13 cellular contexts compared by ENCODE assay signal in genomic region chr5:43215073-43215631, GRCh38. TPM values are rescaled to one million over a fixed set of nuclear protein-coding genes. Genes with fewer than 3 reads are reported as not detected.
DNase-seq lines count a peak whose midpoint lies in the region; ATAC-seq and TF ChIP-seq lines count a peak whose summit lies in the region.
"Had no signal": no experiment of that assay in that cellular context is flagged by ENCODE, and none has a peak within 500 bp of the region (broad histone marks: within the 10 kb centered on the region; RNA-seq: fewer than 3 reads in every experiment).

No MANE protein-coding gene starts in this region.

- H3K27me3 ChIP-seq in mammary epithelial cell (ENCODE audit: insufficient read depth, low read length) = no peaks in the 10 kb centered on the region

- no peaks in the 10 kb centered on the region for H3K79me2 ChIP-seq in mammary epithelial cell (ENCODE audit: insufficient read depth, low read length)

- H3K36me3 ChIP-seq in mammary epithelial cell (ENCODE audit: insufficient read depth, low read length) = no peaks in the 10 kb centered on the region
- H3K36me3 ChIP-seq: SJCRH30, thoracic aorta had no signal

- no TSS peak for BruUV-seq in mammary epithelial cell (replicated peaks; lab: Mats Ljungman, UMichigan)

- H3K4me1 ChIP-seq in mammary epithelial cell (ENCODE audit: insufficient read depth, low read length) = no peaks in the 10 kb centered on the region
- H3K4me1 ChIP-seq: A549, SJCRH30 had no signal

- H3K4me1 Mint-ChIP-seq in T-helper 17 cell = peaks cover 3% of the 10 kb centered on the region
- H3K4me1 Mint-ChIP-seq: activated CD4-positive, alpha-beta T cell treated with anti-CD3 and anti-CD28 coated beads, Interleukin-2, amount 10 ng/mL, durations not matched to agents 7 days and 5 days; immature natural killer cell had no signal

- peaks cover 22% of the 10 kb centered on the region for H3K27me3 Mint-ChIP-seq in T-helper 17 cell

- H3K4me3 ChIP-seq in mammary epithelial cell (replicated peaks in 1 of 3; ENCODE audit: insufficient read depth in 1 of 3, low read depth in 2 of 3, low read length in 3 of 3) = no peak overlapping the region
- H3K4me3 ChIP-seq: A549, SJCRH30, thoracic aorta had no signal

- peak overlapping the region; percentile 35 for H2AFZ ChIP-seq in mammary epithelial cell (ENCODE audit: low read depth, low read length)

- no peak overlapping the region for H3K27ac Mint-ChIP-seq in T-helper 17 cell
- H3K27ac Mint-ChIP-seq: activated CD4-positive, alpha-beta T cell treated with anti-CD3 and anti-CD28 coated beads, Interleukin-2, amount 10 ng/mL, durations not matched to agents 7 days and 5 days; immature natural killer cell had no signal

- 76% methylated on average over 11 of the region's 11 CpGs for WGBS in mammary epithelial cell (ENCODE audit: low coverage, missing lambda C conversion rate)

- ATAC-seq in SK-N-SH treated with all-trans-retinoic acid at 6 μM for 48 hours (no peak), T-helper 17 cell (no peak), HG02840 (IDR thresholded peaks at IDR 0.05; ENCODE audit: low FRiP score, unreplicated experiment) (no peak)
- ATAC-seq: A549 had no signal

- H4K20me1 ChIP-seq in mammary epithelial cell (ENCODE audit: insufficient read depth, low read length) = no peaks in the 10 kb centered on the region

- no peak for TF ChIP-seq CTCF in mammary epithelial cell (conservative IDR thresholded peaks at IDR 0.05 in 1 of 2, IDR thresholded peaks at IDR 0.05 in 1 of 2; ENCODE audit: extremely low read depth in 1 of 2, insufficient read depth in 1 of 2, low read depth in 1 of 2, low read length in 2 of 2)

- no peak overlapping the region for H3K27ac ChIP-seq in mammary epithelial cell (ENCODE audit: insufficient read depth, low read depth, low read length)
- H3K27ac ChIP-seq: A549, SJCRH30, thoracic aorta had no signal

- peak; percentile 51 to 96 (median 87) for DNase-seq in NCI-H1417 (lab: John Stamatoyannopoulos, UW)
- DNase-seq in NCI-H1417 treated with DMSO at 0.1 percent for 48 hours (lab: John Stamatoyannopoulos, UW) = no peak
- DNase-seq in NCI-H524 (lab: John Stamatoyannopoulos, UW) = peak; percentile 74
- DNase-seq in mammary epithelial cell = peak; percentile 37
- DNase-seq in stromal cell of bone marrow (ENCODE audit: low read depth) = peak; percentile 24
- DNase-seq in T-helper 17 cell = no peak
- DNase-seq: activated CD4-positive, alpha-beta T cell treated with anti-CD3 and anti-CD28 coated beads, Interleukin-2, amount 10 ng/mL, durations not matched to agents 7 days and 5 days; immature natural killer cell; SJCRH30 had no signal

- H3K9ac ChIP-seq in mammary epithelial cell (ENCODE audit: insufficient read depth, low read length) = no peak overlapping the region

- in situ Hi-C loops in mammary epithelial cell (cut with MboI; ENCODE audit: low sequenced_read_pairs in 2 of 2) = no loop called here

- CTCF ChIA-PET in mammary epithelial cell (lab: Charles Lee; ENCODE audit: low non-redundant PET) = no interaction called here

- H3K4me3 Mint-ChIP-seq in T-helper 17 cell = no peak overlapping the region
- H3K4me3 Mint-ChIP-seq: activated CD4-positive, alpha-beta T cell treated with anti-CD3 and anti-CD28 coated beads, Interleukin-2, amount 10 ng/mL, durations not matched to agents 7 days and 5 days; immature natural killer cell had no signal

- no peak overlapping the region for H3K4me2 ChIP-seq in mammary epithelial cell (ENCODE audit: insufficient read depth, low read depth, low read length)
- H3K4me2 ChIP-seq: A549 had no signal

- intact Hi-C loops in mammary epithelial cell (cut with micrococcal nuclease) = no loop called here

- H3K9me3 ChIP-seq in mammary epithelial cell (replicated peaks; ENCODE audit: insufficient read depth, low read length) = no peaks in the 10 kb centered on the region
- H3K9me3 ChIP-seq in T-helper 17 cell (ENCODE audit: control insufficient read depth, low read length, poor library complexity, severe bottlenecking) = no peaks in the 10 kb centered on the region
- H3K9me3 ChIP-seq: SJCRH30, thoracic aorta had no signal

- no peaks in the 10 kb centered on the region for H3K36me3 Mint-ChIP-seq in T-helper 17 cell (ENCODE audit: low read depth)
- H3K36me3 Mint-ChIP-seq: immature natural killer cell had no signal

- dilution Hi-C loops in mammary epithelial cell (cut with HindIII; ENCODE audit: low sequenced_read_pairs) = loop anchor here (5.0 kb wide), 1 partner anchor 67 kb away; no protein-coding TSS in a partner anchor

TF ChIP-seq in SK-N-SH treated with all-trans-retinoic acid at 6 μM for 48 hours, 23 proteins besides CTCF, POLR2A, EP300 and RAD21 (continues in another document):
- TF ChIP-seq PATZ1 (CRISPR knock-in tag; IDR thresholded peaks at IDR 0.05; ENCODE audit: borderline replicate concordance) = no peak
- TF ChIP-seq PPARA (CRISPR knock-in tag; IDR thresholded peaks at IDR 0.05; ENCODE audit: borderline replicate concordance) = no peak
- no peak for TF ChIP-seq CREB5 (CRISPR knock-in tag; IDR thresholded peaks at IDR 0.05; ENCODE audit: low read depth)
- TF ChIP-seq TCF4 (CRISPR knock-in tag; IDR thresholded peaks at IDR 0.05; ENCODE audit: borderline replicate concordance) = no peak
- no peak for TF ChIP-seq CSDC2 (CRISPR knock-in tag; IDR thresholded peaks at IDR 0.05)
- TF ChIP-seq ZC3H10 (CRISPR knock-in tag; IDR thresholded peaks at IDR 0.05) = no peak
- TF ChIP-seq GLIS3 (CRISPR knock-in tag; IDR thresholded peaks at IDR 0.05) = no peak
- TF ChIP-seq TSHZ2 (CRISPR knock-in tag; IDR thresholded peaks at IDR 0.05) = no peak
- no peak for TF ChIP-seq BACH2 (CRISPR knock-in tag; IDR thresholded peaks at IDR 0.05; ENCODE audit: borderline replicate concordance)
- TF ChIP-seq ZFP30 (CRISPR knock-in tag; IDR thresholded peaks at IDR 0.05) = no peak
- TF ChIP-seq ZNF8 (CRISPR knock-in tag; IDR thresholded peaks at IDR 0.05) = no peak
- TF ChIP-seq RARB (CRISPR knock-in tag; IDR thresholded peaks at IDR 0.05) = no peak

RNA-seq across cellular contexts. Expression of gene NIM1K, which starts 23.1 kb away (rescaled TPM):
- total RNA-seq in mammary epithelial cell = under 1 TPM; under 0.01 to 0.26 TPM
- 0.07 TPM for polyA plus RNA-seq in mammary epithelial cell
- polyA minus RNA-seq in mammary epithelial cell = 1.5 TPM
- total RNA-seq in T-helper 17 cell = 1 to 10 TPM in 1 of 2 donors, under 1 TPM in 1; 0.76 to 1.1 TPM

Comparison
In these comparisons a context has a peak if more than half of its experiments do, and no peak if none do; other contexts are left out.
1. DNase-seq: peak in NCI-H1417 (3 of 3), NCI-H524 (2 of 2), mammary epithelial cell (single experiment) and stromal cell of bone marrow (single experiment); none in NCI-H1417 treated with DMSO at 0.1 percent for 48 hours (single experiment) and T-helper 17 cell (0 of 3).